In the genomic region with DNA sequence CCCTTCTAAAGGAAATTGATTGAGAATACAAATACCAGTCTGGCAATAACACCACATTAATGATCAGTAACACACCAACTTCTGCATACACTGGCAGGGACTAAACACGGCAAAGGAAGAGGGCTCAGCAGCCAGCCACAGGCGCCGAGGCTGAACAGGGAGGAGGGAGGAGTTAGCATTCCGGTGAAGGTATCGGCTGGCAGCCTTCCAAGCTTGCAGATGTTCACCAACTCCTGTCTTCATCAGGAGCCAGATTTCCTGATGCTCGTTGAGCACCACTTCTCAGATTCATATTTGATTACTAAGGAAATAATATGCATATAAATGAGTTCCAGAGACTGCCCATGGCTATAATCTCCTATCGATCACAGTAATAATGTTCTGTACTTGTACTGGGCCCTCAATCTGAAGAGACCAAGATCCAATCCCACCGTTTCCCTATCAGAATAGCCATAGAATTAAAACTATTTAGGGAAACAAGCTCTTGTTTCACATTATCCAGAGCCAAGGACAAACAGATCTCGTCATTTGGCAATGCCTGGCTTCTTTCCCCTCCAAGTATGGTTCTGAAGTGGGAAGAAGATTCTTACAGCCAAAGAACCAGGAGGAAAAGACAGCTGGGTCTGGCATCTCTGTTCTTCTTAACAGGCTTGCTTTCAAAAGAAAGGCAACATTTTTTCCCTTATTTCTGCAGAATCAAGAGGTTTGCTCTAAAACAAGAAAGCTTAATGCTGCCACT, we compare ENCODE assay signal across 8 cellular contexts. TPM values are rescaled to one million over a fixed set of nuclear protein-coding genes. Genes with fewer than 3 reads are reported as not detected.
A peak's percentile ranks its signal among the peaks of the same experiment; 100 is the strongest.
DNase-seq lines count a peak whose midpoint lies in the region; ATAC-seq and TF ChIP-seq lines count a peak whose summit lies in the region.

No MANE protein-coding gene starts in this region.

- H3K27ac ChIP-seq in brain microvascular endothelial cell, result no peak overlapping the region
- H3K27ac ChIP-seq in mesenchymal stem cell (ENCODE audit: low read length, poor library complexity, severe bottlenecking), result no peak overlapping the region

- 80% methylated on average over 5 of the region's 9 CpGs for WGBS in mesenchymal stem cell

- no peak overlapping the region for H3K4ac ChIP-seq in mesenchymal stem cell (ENCODE audit: low read depth in 1 of 2, low read length in 2 of 2)

- no peak overlapping the region for H2BK5ac ChIP-seq in mesenchymal stem cell (ENCODE audit: low read depth, low read length, poor library complexity, severe bottlenecking)

- H3K27me3 ChIP-seq in brain microvascular endothelial cell (replicated peaks) (no peaks in the 10 kb centered on the region), mesenchymal stem cell (ENCODE audit: control insufficient read depth in 1 of 2, insufficient read depth in 1 of 2, low read length in 2 of 2) (no peaks in the 10 kb centered on the region)

- no peak overlapping the region for H2BK120ac ChIP-seq in mesenchymal stem cell (ENCODE audit: low read depth, low read length)

- peaks cover 2% of the 10 kb centered on the region for H3K79me1 ChIP-seq in mesenchymal stem cell (replicated peaks; ENCODE audit: low read length, poor library complexity, severe bottlenecking)

- no peak overlapping the region for H3K18ac ChIP-seq in mesenchymal stem cell (ENCODE audit: low read depth in 1 of 2, low read length in 2 of 2)

- no peaks in the 10 kb centered on the region for H3K9me3 ChIP-seq in mesenchymal stem cell (ENCODE audit: control insufficient read depth, low read length)

- H2BK12ac ChIP-seq in mesenchymal stem cell (ENCODE audit: low read length in 2 of 2), result no peak overlapping the region

- no peak overlapping the region for H4K91ac ChIP-seq in mesenchymal stem cell (ENCODE audit: low read length)

- in situ Hi-C loops in brain microvascular endothelial cell (cut with HindIII; ENCODE audit: low pct_ligation_motif_present, low sequenced_read_pairs), result no loop called here

- H3K23ac ChIP-seq in mesenchymal stem cell (ENCODE audit: low read length in 2 of 2), result no peak overlapping the region

- no peak for TF ChIP-seq CTCF in brain microvascular endothelial cell (IDR thresholded peaks at IDR 0.05; ENCODE audit: low read depth, low read length, missing control alignments)

- no peak overlapping the region for H2AFZ ChIP-seq in mesenchymal stem cell (ENCODE audit: low read depth, low read length)

- H3K4me3 ChIP-seq in brain microvascular endothelial cell (ENCODE audit: low read depth, low read length), result no peak overlapping the region
- H3K4me3 ChIP-seq in mesenchymal stem cell (ENCODE audit: insufficient read depth in 1 of 2, low read depth in 1 of 2, low read length in 2 of 2), result peak overlapping the region in 1 of 2 experiments; percentile 26

- ATAC-seq in GM19025 (IDR thresholded peaks at IDR 0.05; ENCODE audit: low read depth, unreplicated experiment) (peak; percentile 49), HG03457 (IDR thresholded peaks at IDR 0.05; ENCODE audit: unreplicated experiment) (no peak), HG02884 (IDR thresholded peaks at IDR 0.05; ENCODE audit: unreplicated experiment) (no peak), HG03280 (IDR thresholded peaks at IDR 0.05; ENCODE audit: unreplicated experiment) (no peak), GM19395 (IDR thresholded peaks at IDR 0.05; ENCODE audit: unreplicated experiment) (no peak)

- H3K4me2 ChIP-seq in mesenchymal stem cell (ENCODE audit: low read length, poor library complexity, severe bottlenecking), result no peak overlapping the region

- H3K36me3 ChIP-seq in brain microvascular endothelial cell (replicated peaks) (no peaks in the 10 kb centered on the region), mesenchymal stem cell (ENCODE audit: control insufficient read depth in 1 of 2, insufficient read depth in 2 of 2, low read depth in 1 of 2, low read length in 2 of 2) (no peaks in the 10 kb centered on the region)

- no peak overlapping the region for H4K8ac ChIP-seq in mesenchymal stem cell (ENCODE audit: low read length)

- no peak overlapping the region for H3K14ac ChIP-seq in mesenchymal stem cell (ENCODE audit: low read length in 2 of 2)

- no peak overlapping the region for H2BK15ac ChIP-seq in mesenchymal stem cell (ENCODE audit: low read depth, poor library complexity, severe bottlenecking)

- peaks cover 2% of the 10 kb centered on the region for H3K4me1 ChIP-seq in mesenchymal stem cell (ENCODE audit: control insufficient read depth, insufficient read depth, low read depth, low read length)

- peak overlapping the region; percentile 2 for H3K9ac ChIP-seq in mesenchymal stem cell (ENCODE audit: low read length)

- H2AK5ac ChIP-seq in mesenchymal stem cell (ENCODE audit: low read length, severe bottlenecking), result no peak overlapping the region

- DNase-seq in NCI-H2107 (lab: John Stamatoyannopoulos, UW) (peak; percentile 52), brain microvascular endothelial cell (peak; percentile 27), mesenchymal stem cell (no peak)

RNA-seq across cellular contexts. Expression of gene GFOD1, which starts 42.2 kb away (rescaled TPM):
- polyA plus RNA-seq in mesenchymal stem cell (2013, experiment 1 of 2), result 2.3 TPM
- 2.2 TPM for polyA plus RNA-seq in mesenchymal stem cell (2013, experiment 2 of 2)
